In the genomic region with DNA sequence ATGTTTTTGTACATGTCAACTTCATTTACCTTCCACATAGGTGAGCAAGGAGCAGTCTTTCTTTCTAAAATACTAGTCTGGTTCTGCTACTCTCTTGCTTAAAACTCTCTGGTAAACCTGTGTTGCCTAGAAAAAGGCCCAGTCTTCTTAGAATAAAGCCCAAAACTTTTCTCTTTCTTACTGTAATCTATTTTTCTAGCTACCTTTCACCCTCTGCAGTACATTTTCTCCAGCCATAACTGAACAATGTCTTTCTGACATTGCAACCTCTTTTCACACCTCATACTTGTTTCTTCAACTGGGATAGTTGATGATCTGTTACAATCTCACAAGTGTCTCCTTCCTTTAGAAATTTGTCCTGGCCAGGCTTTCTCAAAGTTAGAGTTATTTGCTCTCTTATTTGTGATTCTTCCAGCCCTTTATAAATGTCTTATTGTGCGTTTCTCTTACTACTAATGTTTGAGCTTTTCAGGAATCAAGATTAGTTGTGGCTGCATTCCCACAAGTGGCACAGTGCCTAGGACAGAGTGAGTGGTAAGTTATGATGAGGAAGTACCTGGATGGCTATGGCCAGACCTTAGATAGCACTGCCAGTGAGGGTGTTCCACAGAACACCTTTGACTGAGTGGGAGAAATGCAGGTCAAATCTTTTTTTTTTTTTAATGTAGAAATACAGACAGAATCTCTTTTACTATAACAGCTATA, we compare ENCODE assay signal across 23 cellular contexts.
A peak's percentile ranks its signal among the peaks of the same experiment; 100 is the strongest.
DNase-seq lines count a peak whose midpoint lies in the region; ATAC-seq and TF ChIP-seq lines count a peak whose summit lies in the region.
"Had no signal": no experiment of that assay in that cellular context is flagged by ENCODE, and none has a peak within 500 bp of the region (broad histone marks: within the 10 kb centered on the region; RNA-seq: fewer than 3 reads in every experiment).

No MANE protein-coding gene starts in this region.

- H3K4me3 ChIP-seq in mammary epithelial cell (replicated peaks in 1 of 3; ENCODE audit: insufficient read depth in 1 of 3, low read depth in 2 of 3, low read length in 3 of 3) (no peak overlapping the region), upper lobe of left lung (no peak overlapping the region)
- H3K4me3 ChIP-seq: ascending aorta, HAP-1, heart right ventricle, MG63, right lobe of liver, SJCRH30, uterus had no signal

- H3K9me3 Mint-ChIP-seq in activated CD4-positive, alpha-beta memory T cell treated with anti-CD3 and anti-CD28 coated beads for 36 hours, result no peaks in the 10 kb centered on the region
- no peaks in the 10 kb centered on the region for H3K9me3 Mint-ChIP-seq in dendritic cell treated with granulocyte-macrophage colony-stimulating factor and Interleukin-4, amounts not matched to agents 40 ng/mL and 50 ng/mL, for 4 days
- H3K9me3 Mint-ChIP-seq: nephron had no signal

- no peak for TF ChIP-seq POLR2A in upper lobe of left lung (IDR thresholded peaks at IDR 0.05)

- no peak overlapping the region for H2AFZ ChIP-seq in mammary epithelial cell (ENCODE audit: low read depth, low read length)

- H3K27me3 ChIP-seq in mammary epithelial cell (ENCODE audit: insufficient read depth, low read length), result no peaks in the 10 kb centered on the region
- no peaks in the 10 kb centered on the region for H3K27me3 ChIP-seq in upper lobe of left lung
- H3K27me3 ChIP-seq: ascending aorta, heart right ventricle, MG63, right lobe of liver, SJCRH30, uterus had no signal

- TF ChIP-seq CTCF in mammary epithelial cell (conservative IDR thresholded peaks at IDR 0.05 in 1 of 2, IDR thresholded peaks at IDR 0.05 in 1 of 2; ENCODE audit: extremely low read depth in 1 of 2, insufficient read depth in 1 of 2, low read depth in 1 of 2, low read length in 2 of 2) (no peak), upper lobe of left lung (IDR thresholded peaks at IDR 0.05) (no peak)

- H3K4me3 Mint-ChIP-seq in activated CD4-positive, alpha-beta memory T cell treated with anti-CD3 and anti-CD28 coated beads for 36 hours, result peak overlapping the region; percentile 21
- no peak overlapping the region for H3K4me3 Mint-ChIP-seq in dendritic cell treated with granulocyte-macrophage colony-stimulating factor and Interleukin-4, amounts not matched to agents 40 ng/mL and 50 ng/mL, for 4 days
- H3K4me3 Mint-ChIP-seq: nephron had no signal

- H4K20me1 ChIP-seq in mammary epithelial cell (ENCODE audit: insufficient read depth, low read length), result no peaks in the 10 kb centered on the region

- dilution Hi-C loops in mammary epithelial cell (cut with HindIII; ENCODE audit: low sequenced_read_pairs), result no loop called here

- peak; percentile 26 for DNase-seq in stimulated activated CD4-positive, alpha-beta T cell treated with anti-CD3 and anti-CD28 coated beads, Interleukin-15, amount 100 ng/mL, for 24 hours
- no peak for DNase-seq in stimulated activated CD4-positive, alpha-beta T cell treated with anti-CD3 and anti-CD28 coated beads, Interleukin-4, amount 100 ng/mL, for 24 hours
- no peak for DNase-seq in activated CD4-positive, alpha-beta memory T cell treated with anti-CD3 and anti-CD28 coated beads for 36 hours
- DNase-seq in middle frontal gyrus (ENCODE audit: extremely low spot score, low spot score), result no peak
- DNase-seq in mammary epithelial cell, result no peak
- DNase-seq in upper lobe of left lung, result no peak
- DNase-seq: activated effector memory CD4-positive, alpha-beta T cell treated with anti-CD3 and anti-CD28 coated beads, Interleukin-2, amount 50 U/mL, for 16 hours; GDM1; heart right ventricle; mesendoderm; MG63; NCI-H1417; NCI-H510A treated with DMSO at 0.1 percent for 48 hours; right lobe of liver; SJCRH30; uterus; WERI-Rb-1 had no signal

- peaks cover 82% of the 10 kb centered on the region for H3K4me1 Mint-ChIP-seq in activated CD4-positive, alpha-beta memory T cell treated with anti-CD3 and anti-CD28 coated beads for 36 hours (ENCODE audit: low read depth)
- H3K4me1 Mint-ChIP-seq in dendritic cell treated with granulocyte-macrophage colony-stimulating factor and Interleukin-4, amounts not matched to agents 40 ng/mL and 50 ng/mL, for 4 days (ENCODE audit: low read depth), result peaks cover 22% of the 10 kb centered on the region

- no peaks in the 10 kb centered on the region for H3K36me3 ChIP-seq in mammary epithelial cell (ENCODE audit: insufficient read depth, low read length)
- no peaks in the 10 kb centered on the region for H3K36me3 ChIP-seq in upper lobe of left lung
- H3K36me3 ChIP-seq: ascending aorta, HAP-1, heart right ventricle, MG63, right lobe of liver, SJCRH30, uterus, WERI-Rb-1 had no signal

- peaks cover 27% of the 10 kb centered on the region for H3K36me3 Mint-ChIP-seq in activated CD4-positive, alpha-beta memory T cell treated with anti-CD3 and anti-CD28 coated beads for 36 hours
- H3K36me3 Mint-ChIP-seq in dendritic cell treated with granulocyte-macrophage colony-stimulating factor and Interleukin-4, amounts not matched to agents 40 ng/mL and 50 ng/mL, for 4 days (ENCODE audit: low read depth), result no peaks in the 10 kb centered on the region

- H3K9me3 ChIP-seq in mammary epithelial cell (replicated peaks; ENCODE audit: insufficient read depth, low read length), result no peaks in the 10 kb centered on the region
- H3K9me3 ChIP-seq in upper lobe of left lung, result no peaks in the 10 kb centered on the region
- H3K9me3 ChIP-seq: ascending aorta, HAP-1, heart right ventricle, MG63, right lobe of liver, SJCRH30, uterus had no signal

- no peaks in the 10 kb centered on the region for H3K4me1 ChIP-seq in mammary epithelial cell (ENCODE audit: insufficient read depth, low read length)
- no peaks in the 10 kb centered on the region for H3K4me1 ChIP-seq in upper lobe of left lung
- H3K4me1 ChIP-seq: ascending aorta, HAP-1, right lobe of liver, SJCRH30, uterus had no signal

- no peaks in the 10 kb centered on the region for H3K79me2 ChIP-seq in mammary epithelial cell (ENCODE audit: insufficient read depth, low read length)

- no peak for TF ChIP-seq EP300 in upper lobe of left lung (IDR thresholded peaks at IDR 0.05)

- 38% methylated on average over 1 of the region's 1 CpG for WGBS in mammary epithelial cell (ENCODE audit: low coverage, missing lambda C conversion rate)
- 71 to 80% methylated on average over 1 of the region's 1 CpG for WGBS in upper lobe of left lung, 2 donors

- in situ Hi-C loops in mammary epithelial cell (cut with MboI; ENCODE audit: low sequenced_read_pairs in 2 of 2), result no loop called here

- BruUV-seq in mammary epithelial cell (replicated peaks; lab: Mats Ljungman, UMichigan), result no TSS peak

- peak overlapping the region; percentile 92 for H3K27ac Mint-ChIP-seq in activated CD4-positive, alpha-beta memory T cell treated with anti-CD3 and anti-CD28 coated beads for 36 hours
- H3K27ac Mint-ChIP-seq in dendritic cell treated with granulocyte-macrophage colony-stimulating factor and Interleukin-4, amounts not matched to agents 40 ng/mL and 50 ng/mL, for 4 days, result peak overlapping the region; percentile 4
- H3K27ac Mint-ChIP-seq: nephron had no signal

- no peak overlapping the region for H3K4me2 ChIP-seq in mammary epithelial cell (ENCODE audit: insufficient read depth, low read depth, low read length)

- H3K27me3 Mint-ChIP-seq in activated CD4-positive, alpha-beta memory T cell treated with anti-CD3 and anti-CD28 coated beads for 36 hours, result no peaks in the 10 kb centered on the region
- H3K27me3 Mint-ChIP-seq in dendritic cell treated with granulocyte-macrophage colony-stimulating factor and Interleukin-4, amounts not matched to agents 40 ng/mL and 50 ng/mL, for 4 days, result no peaks in the 10 kb centered on the region

- CTCF ChIA-PET in activated CD4-positive, alpha-beta memory T cell treated with anti-CD3 and anti-CD28 coated beads for 36 hours (lab: Charles Lee), result interaction anchor here (0.9 to 2.7 kb wide), 8 partner anchors 13 to 302 kb away, joined by 3 to 18 read pairs (median 6); no protein-coding TSS in a partner anchor
- CTCF ChIA-PET in mammary epithelial cell (lab: Charles Lee; ENCODE audit: low non-redundant PET), result no interaction called here

- intact Hi-C loops in activated CD4-positive, alpha-beta memory T cell treated with anti-CD3 and anti-CD28 coated beads for 36 hours (cut with micrococcal nuclease), result no loop called here
- intact Hi-C loops in dendritic cell treated with granulocyte-macrophage colony-stimulating factor and Interleukin-4, amounts not matched to agents 40 ng/mL and 50 ng/mL, for 4 days (cut with micrococcal nuclease), result no loop called here
- intact Hi-C loops in mammary epithelial cell (cut with micrococcal nuclease), result no loop called here

- H3K27ac ChIP-seq in mammary epithelial cell (ENCODE audit: insufficient read depth, low read depth, low read length), result no peak overlapping the region
- H3K27ac ChIP-seq in upper lobe of left lung, result no peak overlapping the region
- H3K27ac ChIP-seq: ascending aorta, epithelial cell of prostate, right lobe of liver, SJCRH30, uterus, WERI-Rb-1 had no signal

- no peak for ATAC-seq in HG02970 (IDR thresholded peaks at IDR 0.05; ENCODE audit: low FRiP score, unreplicated experiment)
- ATAC-seq in upper lobe of left lung (ENCODE audit: low FRiP score in 2 of 2), result no peak
- ATAC-seq: heart right ventricle, right lobe of liver had no signal

- POLR2A ChIA-PET in activated CD4-positive, alpha-beta memory T cell treated with anti-CD3 and anti-CD28 coated beads for 36 hours (lab: Charles Lee), result interaction anchor here (0.7 to 6.1 kb wide), 18 partner anchors 14 to 307 kb away, joined by 3 to 120 read pairs (median 7); no protein-coding TSS in a partner anchor

- H3K9ac ChIP-seq in mammary epithelial cell (ENCODE audit: insufficient read depth, low read length), result no peak overlapping the region
